ENCODE assay signal across 20 cellular contexts in genomic region chr12:79124385-79124784, GRCh38.
"Had no signal": no experiment of that assay in that cellular context is flagged by ENCODE, and none has a peak within 500 bp of the region (broad histone marks: within the 10 kb centered on the region; RNA-seq: fewer than 3 reads in every experiment).

No MANE protein-coding gene starts in this region.

- DNase-seq: colonic mucosa; dermis blood vessel endothelial cell; dorsolateral prefrontal cortex; effector CD4-positive, alpha-beta T cell; effector memory CD4-positive, alpha-beta T cell; foreskin keratinocyte; heart left ventricle; left cardiac atrium; left lung; left ventricle myocardium superior; lower lobe of right lung; mesenchymal stem cell; mucosa of descending colon; naive B cell had no signal

- H3K4me2 ChIP-seq: hepatocyte had no signal

- H2AFZ ChIP-seq: hepatocyte had no signal

- H3K27ac ChIP-seq: colonic mucosa, esophagus muscularis mucosa, foreskin keratinocyte, gastroesophageal sphincter, heart left ventricle, hepatocyte, left lung, lower lobe of right lung had no signal

- H3K4me1 ChIP-seq: colonic mucosa, esophagus muscularis mucosa, foreskin keratinocyte, gastroesophageal sphincter, heart left ventricle, left lung, lower lobe of right lung had no signal

- H3K4me3 ChIP-seq: colonic mucosa, dorsolateral prefrontal cortex, esophagus muscularis mucosa, gastroesophageal sphincter, heart left ventricle, hepatocyte, left lung, lower lobe of right lung, mucosa of descending colon had no signal

- H3K27me3 ChIP-seq: colonic mucosa, dorsolateral prefrontal cortex, esophagus muscularis mucosa, foreskin keratinocyte, gastroesophageal sphincter, heart left ventricle, hepatocyte, left lung had no signal

- H3K36me3 ChIP-seq: colonic mucosa, esophagus muscularis mucosa, gastroesophageal sphincter, heart left ventricle, left lung, lower lobe of right lung had no signal

- FAIRE-seq: frontal cortex, islet of Langerhans, keratinocyte had no signal

- ATAC-seq: foreskin keratinocyte, gastroesophageal sphincter, heart left ventricle, left cardiac atrium, left lung, left ventricle myocardium superior, lower lobe of right lung, mucosa of descending colon had no signal

- H3K79me2 ChIP-seq: hepatocyte had no signal

- H3K9me3 ChIP-seq: colonic mucosa, esophagus muscularis mucosa, gastroesophageal sphincter, heart left ventricle, left lung, lower lobe of right lung, mucosa of descending colon had no signal
